In genomic region chr4:49118379-49119212, GRCh38 we compare ENCODE assay signal across 8 cellular contexts.
DNase-seq lines count a peak whose midpoint lies in the region; ATAC-seq and TF ChIP-seq lines count a peak whose summit lies in the region.
"Not testable (repeated sequence)": the region's sequence is repeated elsewhere in the genome, so short reads cannot be mapped to it uniquely, and the experiment has no call there.

No MANE protein-coding gene starts in this region.

- H3K4me3 Mint-ChIP-seq in stimulated activated effector memory CD8-positive, alpha-beta T cell treated with anti-CD3 and anti-CD28 coated beads, Interleukin-12 subunit alpha, Interleukin-12 subunit beta, amount 100 ng/mL, for 72 hours = not testable (repeated sequence)

- TF ChIP-seq POLR2A in GM18505 (IDR thresholded peaks at IDR 0.05; ENCODE audit: borderline replicate concordance, extremely low read depth, insufficient read depth, insufficient read length) = not testable (repeated sequence)

- peaks cover 18% of the 10 kb centered on the region for H3K4me1 Mint-ChIP-seq in stimulated activated effector memory CD8-positive, alpha-beta T cell treated with anti-CD3 and anti-CD28 coated beads, Interleukin-12 subunit alpha, Interleukin-12 subunit beta, amount 100 ng/mL, for 72 hours

- peaks cover 49% of the 10 kb centered on the region for H3K9me3 Mint-ChIP-seq in stimulated activated effector memory CD8-positive, alpha-beta T cell treated with anti-CD3 and anti-CD28 coated beads, Interleukin-12 subunit alpha, Interleukin-12 subunit beta, amount 100 ng/mL, for 72 hours

- peak; percentile 54 for ATAC-seq in GM18505 (IDR thresholded peaks at IDR 0.05; ENCODE audit: unreplicated experiment)
- peak; percentile 29 for ATAC-seq in GM19468 (IDR thresholded peaks at IDR 0.05; ENCODE audit: extremely low read depth, unreplicated experiment)
- peak; percentile 56 for ATAC-seq in HG02763 (IDR thresholded peaks at IDR 0.05; ENCODE audit: unreplicated experiment)
- peak; percentile 55 for ATAC-seq in HG03280 (IDR thresholded peaks at IDR 0.05; ENCODE audit: unreplicated experiment)
- ATAC-seq in RWPE2 (ENCODE audit: low read depth) = peak; percentile 62
- peak; percentile 69 for ATAC-seq in left colon
- ATAC-seq in stimulated activated effector memory CD8-positive, alpha-beta T cell treated with anti-CD3 and anti-CD28 coated beads, Interleukin-12 subunit alpha, Interleukin-12 subunit beta, amount 100 ng/mL, for 72 hours = peak; percentile 77

- not testable (repeated sequence) for H3K27ac ChIP-seq in RWPE2 (ENCODE audit: poor library complexity, severe bottlenecking)

- not testable (repeated sequence) for H3K27me3 ChIP-seq in RWPE2 (ENCODE audit: insufficient read depth, poor library complexity, severe bottlenecking)

- H3K36me3 ChIP-seq in RWPE2 (ENCODE audit: low read depth) = not testable (repeated sequence)

- not testable (repeated sequence) for H3K27ac Mint-ChIP-seq in stimulated activated effector memory CD8-positive, alpha-beta T cell treated with anti-CD3 and anti-CD28 coated beads, Interleukin-12 subunit alpha, Interleukin-12 subunit beta, amount 100 ng/mL, for 72 hours

- H3K9me3 ChIP-seq in RWPE2 (ENCODE audit: severe bottlenecking) = not testable (repeated sequence)

- H3K4me3 ChIP-seq in RWPE2 (ENCODE audit: severe bottlenecking) = not testable (repeated sequence)

- not testable (repeated sequence) for DNase-seq in RWPE2 (ENCODE audit: low spot score); left colon; stimulated activated effector memory CD8-positive, alpha-beta T cell treated with anti-CD3 and anti-CD28 coated beads, Interleukin-12 subunit alpha, Interleukin-12 subunit beta, amount 100 ng/mL, for 72 hours (ENCODE audit: low spot score in 2 of 2)
- DNase-seq in dermis blood vessel endothelial cell = peak; percentile 31

- H3K36me3 Mint-ChIP-seq in stimulated activated effector memory CD8-positive, alpha-beta T cell treated with anti-CD3 and anti-CD28 coated beads, Interleukin-12 subunit alpha, Interleukin-12 subunit beta, amount 100 ng/mL, for 72 hours = not testable (repeated sequence)

- H3K4me1 ChIP-seq in RWPE2 (ENCODE audit: insufficient read depth, poor library complexity, severe bottlenecking) = not testable (repeated sequence)

- not testable (repeated sequence) for TF ChIP-seq CTCF in RWPE2 (IDR thresholded peaks at IDR 0.05; ENCODE audit: poor library complexity, severe bottlenecking)

- intact Hi-C loops in left colon (cut with DNase I, micrococcal nuclease) = not testable (repeated sequence)
